Comparison of ENCODE assay signal across 9 cellular contexts in the genomic region with DNA sequence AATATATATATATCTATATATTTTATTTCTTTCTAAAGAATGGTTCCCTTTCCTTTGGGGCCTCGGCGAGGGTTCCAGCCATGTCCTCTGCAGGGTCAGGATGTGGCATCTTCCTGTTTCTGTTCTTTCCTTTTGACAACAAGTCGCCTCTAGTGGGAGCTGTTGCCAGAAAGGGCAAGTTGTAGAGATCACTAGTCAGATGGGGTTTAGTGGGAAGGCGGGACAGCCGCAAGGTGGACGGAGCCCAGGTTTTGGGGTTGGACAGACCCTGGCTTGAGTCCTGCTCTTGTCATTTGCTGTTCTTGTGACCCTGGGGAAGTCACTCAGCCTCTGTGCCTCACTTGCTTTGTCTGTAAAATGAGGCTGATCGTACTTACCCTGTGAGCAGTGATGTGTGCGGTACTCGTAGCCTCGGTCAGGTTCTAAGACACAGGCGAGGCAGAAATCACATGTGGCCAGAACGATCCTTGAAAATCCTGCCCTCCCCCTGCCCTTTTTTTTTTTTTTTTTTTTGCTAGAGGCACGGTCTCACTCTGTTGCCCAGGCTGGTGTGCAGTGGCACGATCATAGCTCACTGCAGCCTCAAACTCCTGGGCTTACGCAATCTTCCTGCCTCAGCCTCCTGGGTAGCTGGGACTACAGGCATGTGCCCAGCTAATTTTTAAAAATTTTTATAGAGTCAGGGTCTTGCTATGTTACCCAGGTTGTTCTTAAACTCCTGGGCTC.
A peak's percentile ranks its signal among the peaks of the same experiment; 100 is the strongest.
DNase-seq lines count a peak whose midpoint lies in the region; ATAC-seq and TF ChIP-seq lines count a peak whose summit lies in the region.
"Had no signal": no experiment of that assay in that cellular context is flagged by ENCODE, and none has a peak within 500 bp of the region (broad histone marks: within the 10 kb centered on the region; RNA-seq: fewer than 3 reads in every experiment).

No MANE protein-coding gene starts in this region.

- no peaks in the 10 kb centered on the region for H3K9me2 ChIP-seq in GM23338 (ENCODE audit: insufficient read depth)

- H3K4me3 Mint-ChIP-seq in GM23338: no peak overlapping the region
- no peak overlapping the region for H3K4me3 Mint-ChIP-seq in stimulated activated effector memory CD8-positive, alpha-beta T cell treated with anti-CD3 and anti-CD28 coated beads, Interleukin-12 subunit alpha, Interleukin-12 subunit beta, amount 100 ng/mL, for 72 hours
- H3K4me3 Mint-ChIP-seq: dendritic cell treated with granulocyte-macrophage colony-stimulating factor and Interleukin-4, amounts not matched to agents 40 ng/mL and 50 ng/mL, for 4 days had no signal

- H4K20me1 ChIP-seq in BLaER1 treated with 17β-estradiol and CSF1 and Interleukin-3, amounts not matched to agents 10 nM and 100 nM: peaks cover 0 to 32% (median 10%) of the 10 kb centered on the region in 11 experiments; a peak in 12 of 22 replicates
- peaks cover 11% of the 10 kb centered on the region; the same call in 1 of the 2 replicates for H4K20me1 ChIP-seq in GM23338 (replicated peaks; ENCODE audit: insufficient read depth)

- no peaks in the 10 kb centered on the region; a peak in 1 of 22 replicates for H3K9me3 ChIP-seq in BLaER1 treated with 17β-estradiol and CSF1 and Interleukin-3, amounts not matched to agents 10 nM and 100 nM (replicated peaks in 1 of 11)

- in situ Hi-C loops in SK-MEL-5 (cut with HindIII; ENCODE audit: low pct_unique_long_range_greater_than_20kb, low sequenced_read_pairs): no loop called here

- H3K9me3 Mint-ChIP-seq in GM23338: no peaks in the 10 kb centered on the region
- H3K9me3 Mint-ChIP-seq in stimulated activated effector memory CD8-positive, alpha-beta T cell treated with anti-CD3 and anti-CD28 coated beads, Interleukin-12 subunit alpha, Interleukin-12 subunit beta, amount 100 ng/mL, for 72 hours: no peaks in the 10 kb centered on the region
- H3K9me3 Mint-ChIP-seq: dendritic cell treated with granulocyte-macrophage colony-stimulating factor and Interleukin-4, amounts not matched to agents 40 ng/mL and 50 ng/mL, for 4 days had no signal

- H3K4me1 ChIP-seq in BLaER1 treated with 17β-estradiol and CSF1 and Interleukin-3, amounts not matched to agents 10 nM and 100 nM: peaks cover 12 to 80% (median 70%) of the 10 kb centered on the region in 10 experiments
- peaks cover 6% of the 10 kb centered on the region; the same call in 1 of the 2 replicates for H3K4me1 ChIP-seq in GM23338 (ENCODE audit: insufficient read depth)

- no peaks in the 10 kb centered on the region for H3K27me3 ChIP-seq in BLaER1 treated with 17β-estradiol and CSF1 and Interleukin-3, amounts not matched to agents 10 nM and 100 nM
- H3K27me3 ChIP-seq in GM23338 (ENCODE audit: insufficient read depth): no peaks in the 10 kb centered on the region

- H2AFZ ChIP-seq in GM23338: no peak overlapping the region

- DNase-seq in GM23338 (ENCODE audit: low spot score): peak; percentile 83
- DNase-seq in SK-MEL-5 (ENCODE audit: low read depth, low spot score): peak; percentile 62
- DNase-seq in iPS DF 19.7 (ENCODE audit: low read depth, low spot score): peak; percentile 50
- DNase-seq in globus pallidus (ENCODE audit: low spot score): no peak
- no peak for DNase-seq in stimulated activated effector memory CD8-positive, alpha-beta T cell treated with anti-CD3 and anti-CD28 coated beads, Interleukin-12 subunit alpha, Interleukin-12 subunit beta, amount 100 ng/mL, for 72 hours (ENCODE audit: low spot score in 2 of 2)

- no peaks in the 10 kb centered on the region for H3K79me2 ChIP-seq in GM23338 (replicated peaks; ENCODE audit: insufficient read depth)

- H3K27me3 Mint-ChIP-seq in GM23338 (ENCODE audit: insufficient read depth, low read depth, poor library complexity): peaks cover 13% of the 10 kb centered on the region
- H3K27me3 Mint-ChIP-seq: dendritic cell treated with granulocyte-macrophage colony-stimulating factor and Interleukin-4, amounts not matched to agents 40 ng/mL and 50 ng/mL, for 4 days had no signal

- peaks cover 14% of the 10 kb centered on the region for H3K4me1 Mint-ChIP-seq in GM23338
- no peaks in the 10 kb centered on the region for H3K4me1 Mint-ChIP-seq in stimulated activated effector memory CD8-positive, alpha-beta T cell treated with anti-CD3 and anti-CD28 coated beads, Interleukin-12 subunit alpha, Interleukin-12 subunit beta, amount 100 ng/mL, for 72 hours

- H3F3A ChIP-seq in GM23338 (replicated peaks; ENCODE audit: low read depth): 0 out of 2 replicates have a peak, but pooled peaks cover 5% of the 10 kb centered on the region

- 0 out of 20 replicates have a peak overlapping the region, but pooled peaks of 2 of the 10 experiments have one; percentile 2 to 18 for H3K4me3 ChIP-seq in BLaER1 treated with 17β-estradiol and CSF1 and Interleukin-3, amounts not matched to agents 10 nM and 100 nM
- H3K4me3 ChIP-seq in GM23338: no peak overlapping the region

- H3K4me2 ChIP-seq in BLaER1 treated with 17β-estradiol and CSF1 and Interleukin-3, amounts not matched to agents 10 nM and 100 nM: peak overlapping the region in 10 of 11 experiments; percentile 27 to 80 (median 67); a peak in 20 of 22 replicates
- no peak overlapping the region for H3K4me2 ChIP-seq in GM23338

- peak overlapping the region in 8 of 11 experiments; percentile 11 to 74 (median 56); a peak in 15 of 22 replicates for H3K27ac ChIP-seq in BLaER1 treated with 17β-estradiol and CSF1 and Interleukin-3, amounts not matched to agents 10 nM and 100 nM
- no peak overlapping the region for H3K27ac ChIP-seq in GM23338 (ENCODE audit: low read depth)

- peak overlapping the region; percentile 81; the same call in 1 of the 2 replicates for H3K27ac Mint-ChIP-seq in GM23338
- no peak overlapping the region for H3K27ac Mint-ChIP-seq in stimulated activated effector memory CD8-positive, alpha-beta T cell treated with anti-CD3 and anti-CD28 coated beads, Interleukin-12 subunit alpha, Interleukin-12 subunit beta, amount 100 ng/mL, for 72 hours
- H3K27ac Mint-ChIP-seq: dendritic cell treated with granulocyte-macrophage colony-stimulating factor and Interleukin-4, amounts not matched to agents 40 ng/mL and 50 ng/mL, for 4 days had no signal

- peak; percentile 87 for ATAC-seq in GM23338
- no peak for ATAC-seq in GM18870 (IDR thresholded peaks at IDR 0.05; ENCODE audit: unreplicated experiment)
- ATAC-seq in HG03469 (IDR thresholded peaks at IDR 0.05; ENCODE audit: unreplicated experiment): no peak
- ATAC-seq in stimulated activated effector memory CD8-positive, alpha-beta T cell treated with anti-CD3 and anti-CD28 coated beads, Interleukin-12 subunit alpha, Interleukin-12 subunit beta, amount 100 ng/mL, for 72 hours: no peak

- peak; percentile 60 to 79 for TF ChIP-seq CTCF in GM23338 (conservative IDR thresholded peaks at IDR 0.05; ENCODE audit: low read depth in 2 of 2)

- H3K36me3 ChIP-seq in BLaER1 treated with 17β-estradiol and CSF1 and Interleukin-3, amounts not matched to agents 10 nM and 100 nM: peaks cover 66 to 86% (median 71%) of the 10 kb centered on the region in 11 experiments
- peaks cover 18% of the 10 kb centered on the region for H3K36me3 ChIP-seq in GM23338 (ENCODE audit: insufficient read depth)

- peak overlapping the region in 7 of 11 experiments; percentile 22 to 58 (median 40); a peak in 11 of 22 replicates for H3K9ac ChIP-seq in BLaER1 treated with 17β-estradiol and CSF1 and Interleukin-3, amounts not matched to agents 10 nM and 100 nM

- H3K36me3 Mint-ChIP-seq in GM23338 (ENCODE audit: low read depth): peaks cover 51% of the 10 kb centered on the region
- H3K36me3 Mint-ChIP-seq in stimulated activated effector memory CD8-positive, alpha-beta T cell treated with anti-CD3 and anti-CD28 coated beads, Interleukin-12 subunit alpha, Interleukin-12 subunit beta, amount 100 ng/mL, for 72 hours: peaks cover 79% of the 10 kb centered on the region

TF ChIP-seq in GM23338, 12 proteins besides CTCF, POLR2A, EP300 and RAD21 (continues in another document):
- TF ChIP-seq JUNB (IDR thresholded peaks at IDR 0.05; ENCODE audit: unreplicated experiment) (no peak), ZNF114 (CRISPR knock-in tag; IDR thresholded peaks at IDR 0.05) (no peak), EZH2 (IDR thresholded peaks at IDR 0.05; ENCODE audit: low read depth, unreplicated experiment) (no peak), CREB1 (CRISPR knock-in tag; IDR thresholded peaks at IDR 0.05; ENCODE audit: low read depth) (no peak), POLR2AphosphoS5 (IDR thresholded peaks at IDR 0.05; ENCODE audit: low read depth) (no peak)
- TF ChIP-seq, protein P1, sequence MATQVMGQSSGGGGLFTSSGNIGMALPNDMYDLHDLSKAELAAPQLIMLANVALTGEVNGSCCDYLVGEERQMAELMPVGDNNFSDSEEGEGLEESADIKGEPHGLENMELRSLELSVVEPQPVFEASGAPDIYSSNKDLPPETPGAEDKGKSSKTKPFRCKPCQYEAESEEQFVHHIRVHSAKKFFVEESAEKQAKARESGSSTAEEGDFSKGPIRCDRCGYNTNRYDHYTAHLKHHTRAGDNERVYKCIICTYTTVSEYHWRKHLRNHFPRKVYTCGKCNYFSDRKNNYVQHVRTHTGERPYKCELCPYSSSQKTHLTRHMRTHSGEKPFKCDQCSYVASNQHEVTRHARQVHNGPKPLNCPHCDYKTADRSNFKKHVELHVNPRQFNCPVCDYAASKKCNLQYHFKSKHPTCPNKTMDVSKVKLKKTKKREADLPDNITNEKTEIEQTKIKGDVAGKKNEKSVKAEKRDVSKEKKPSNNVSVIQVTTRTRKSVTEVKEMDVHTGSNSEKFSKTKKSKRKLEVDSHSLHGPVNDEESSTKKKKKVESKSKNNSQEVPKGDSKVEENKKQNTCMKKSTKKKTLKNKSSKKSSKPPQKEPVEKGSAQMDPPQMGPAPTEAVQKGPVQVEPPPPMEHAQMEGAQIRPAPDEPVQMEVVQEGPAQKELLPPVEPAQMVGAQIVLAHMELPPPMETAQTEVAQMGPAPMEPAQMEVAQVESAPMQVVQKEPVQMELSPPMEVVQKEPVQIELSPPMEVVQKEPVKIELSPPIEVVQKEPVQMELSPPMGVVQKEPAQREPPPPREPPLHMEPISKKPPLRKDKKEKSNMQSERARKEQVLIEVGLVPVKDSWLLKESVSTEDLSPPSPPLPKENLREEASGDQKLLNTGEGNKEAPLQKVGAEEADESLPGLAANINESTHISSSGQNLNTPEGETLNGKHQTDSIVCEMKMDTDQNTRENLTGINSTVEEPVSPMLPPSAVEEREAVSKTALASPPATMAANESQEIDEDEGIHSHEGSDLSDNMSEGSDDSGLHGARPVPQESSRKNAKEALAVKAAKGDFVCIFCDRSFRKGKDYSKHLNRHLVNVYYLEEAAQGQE (IDR thresholded peaks at IDR 0.05; ENCODE audit: unreplicated experiment): no peak
- TF ChIP-seq, protein P2, sequence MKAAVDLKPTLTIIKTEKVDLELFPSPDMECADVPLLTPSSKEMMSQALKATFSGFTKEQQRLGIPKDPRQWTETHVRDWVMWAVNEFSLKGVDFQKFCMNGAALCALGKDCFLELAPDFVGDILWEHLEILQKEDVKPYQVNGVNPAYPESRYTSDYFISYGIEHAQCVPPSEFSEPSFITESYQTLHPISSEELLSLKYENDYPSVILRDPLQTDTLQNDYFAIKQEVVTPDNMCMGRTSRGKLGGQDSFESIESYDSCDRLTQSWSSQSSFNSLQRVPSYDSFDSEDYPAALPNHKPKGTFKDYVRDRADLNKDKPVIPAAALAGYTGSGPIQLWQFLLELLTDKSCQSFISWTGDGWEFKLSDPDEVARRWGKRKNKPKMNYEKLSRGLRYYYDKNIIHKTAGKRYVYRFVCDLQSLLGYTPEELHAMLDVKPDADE (IDR thresholded peaks at IDR 0.05): no peak

Comparison
In these comparisons a context has a peak if more than half of its experiments do, and no peak if none do; other contexts are left out.
1. DNase-seq: peak in GM23338 (single experiment), SK-MEL-5 (single experiment) and iPS DF 19.7 (single experiment); none in globus pallidus (single experiment) and stimulated activated effector memory CD8-positive, alpha-beta T cell treated with anti-CD3 and anti-CD28 coated beads, Interleukin-12 subunit alpha, Interleukin-12 subunit beta, amount 100 ng/mL, for 72 hours (0 of 2).